11 cellular contexts compared by ENCODE assay signal in the genomic region with DNA sequence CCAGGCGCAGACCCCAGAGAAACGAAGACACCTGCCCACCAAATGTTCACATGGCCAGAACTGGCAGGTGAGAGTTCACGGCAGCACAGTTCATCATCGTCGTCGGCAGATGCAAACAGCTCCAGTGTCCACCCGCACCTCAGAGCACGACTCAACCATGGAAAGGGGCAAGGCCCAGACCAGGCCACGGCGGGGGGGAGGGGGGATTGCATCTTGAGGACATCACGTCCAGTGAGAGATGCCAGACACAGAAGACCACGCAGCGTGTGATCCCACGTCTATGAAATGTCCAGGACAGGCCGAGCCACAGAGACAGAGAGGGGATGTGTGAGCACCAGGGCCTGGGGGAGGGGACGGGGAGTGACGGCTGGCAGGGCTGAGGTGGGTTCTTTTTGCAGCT. TPM values are rescaled to one million over a fixed set of nuclear protein-coding genes. Genes with fewer than 3 reads are reported as not detected.
DNase-seq lines count a peak whose midpoint lies in the region; ATAC-seq and TF ChIP-seq lines count a peak whose summit lies in the region.
"Had no signal": no experiment of that assay in that cellular context is flagged by ENCODE, and none has a peak within 500 bp of the region (broad histone marks: within the 10 kb centered on the region; RNA-seq: fewer than 3 reads in every experiment).

No MANE protein-coding gene starts in this region.

- TF ChIP-seq CTCF in GM23338 (conservative IDR thresholded peaks at IDR 0.05; ENCODE audit: low read depth in 2 of 2): no peak

- ATAC-seq in GM23338: no peak

- no peak overlapping the region for H3K18ac ChIP-seq in trophoblast cell (ENCODE audit: low read length)

- no peak overlapping the region for H2AFZ ChIP-seq in trophoblast cell (ENCODE audit: insufficient read depth, low read length, poor library complexity)
- no peak overlapping the region for H2AFZ ChIP-seq in GM23338

- H3K79me1 ChIP-seq in trophoblast cell (ENCODE audit: low read length): no peaks in the 10 kb centered on the region

- H3K4me1 ChIP-seq in trophoblast cell (ENCODE audit: control insufficient read depth in 1 of 2, insufficient read depth in 2 of 2, low read length in 2 of 2): no peaks in the 10 kb centered on the region
- no peaks in the 10 kb centered on the region; the same call in 1 of the 2 replicates for H3K4me1 ChIP-seq in GM23338 (ENCODE audit: insufficient read depth)

- no peak overlapping the region for H2BK120ac ChIP-seq in trophoblast cell (ENCODE audit: insufficient read depth, low read length, poor library complexity)

- peaks cover 2% of the 10 kb centered on the region for H3K9me3 ChIP-seq in trophoblast cell (ENCODE audit: insufficient read depth, low read depth, low read length)

- H3K9me3 Mint-ChIP-seq in activated naive CD4-positive, alpha-beta T cell treated with anti-CD3 and anti-CD28 coated beads for 36 hours: no peaks in the 10 kb centered on the region
- H3K9me3 Mint-ChIP-seq in activated naive CD4-positive, alpha-beta T cell treated with anti-CD3 and anti-CD28 coated beads, Interleukin-2, amount 10 ng/mL, durations not matched to agents 7 days and 5 days: no peaks in the 10 kb centered on the region
- no peaks in the 10 kb centered on the region for H3K9me3 Mint-ChIP-seq in GM23338
- H3K9me3 Mint-ChIP-seq: type B pancreatic cell had no signal

- H4K91ac ChIP-seq in trophoblast cell (ENCODE audit: low read depth, low read length): no peak overlapping the region

- H3K9me2 ChIP-seq in GM23338 (ENCODE audit: insufficient read depth): no peaks in the 10 kb centered on the region

- no peak overlapping the region for H2BK12ac ChIP-seq in trophoblast cell (ENCODE audit: low read length)

- H3K4me1 Mint-ChIP-seq in activated naive CD4-positive, alpha-beta T cell treated with anti-CD3 and anti-CD28 coated beads for 36 hours (ENCODE audit: low read depth): peaks cover 47% of the 10 kb centered on the region
- peaks cover 30% of the 10 kb centered on the region for H3K4me1 Mint-ChIP-seq in activated naive CD4-positive, alpha-beta T cell treated with anti-CD3 and anti-CD28 coated beads, Interleukin-2, amount 10 ng/mL, durations not matched to agents 7 days and 5 days
- H3K4me1 Mint-ChIP-seq in GM23338: peaks cover 3% of the 10 kb centered on the region; the same call in 2 of the 3 replicates

- H3K27ac ChIP-seq in trophoblast cell (ENCODE audit: low read depth, low read length) (no peak overlapping the region), GM23338 (ENCODE audit: low read depth) (no peak overlapping the region)
- H3K27ac ChIP-seq: KMS-11, skin epidermis had no signal

- H4K20me1 ChIP-seq in GM23338 (replicated peaks; ENCODE audit: insufficient read depth): peaks cover 38% of the 10 kb centered on the region

- H3K9ac ChIP-seq in trophoblast cell (ENCODE audit: low read length): no peak overlapping the region
- H3K9ac ChIP-seq: KMS-11 had no signal

- peak overlapping the region; percentile 57 for H3K4ac ChIP-seq in trophoblast cell (ENCODE audit: low read depth, low read length)

- no peak overlapping the region for H2BK5ac ChIP-seq in trophoblast cell (ENCODE audit: low read depth, low read length, poor library complexity)

- H3K14ac ChIP-seq in trophoblast cell (ENCODE audit: low read length): no peak overlapping the region

- H3F3A ChIP-seq in GM23338 (replicated peaks; ENCODE audit: low read depth): peaks cover 3% of the 10 kb centered on the region; the same call in 1 of the 2 replicates

- no peak overlapping the region for H4K12ac ChIP-seq in trophoblast cell (ENCODE audit: low read depth, low read length)

- no peaks in the 10 kb centered on the region for H3K27me3 Mint-ChIP-seq in activated naive CD4-positive, alpha-beta T cell treated with anti-CD3 and anti-CD28 coated beads for 36 hours (ENCODE audit: low read depth)
- H3K27me3 Mint-ChIP-seq in activated naive CD4-positive, alpha-beta T cell treated with anti-CD3 and anti-CD28 coated beads, Interleukin-2, amount 10 ng/mL, durations not matched to agents 7 days and 5 days: no peaks in the 10 kb centered on the region
- peaks cover 7% of the 10 kb centered on the region for H3K27me3 Mint-ChIP-seq in GM23338 (ENCODE audit: insufficient read depth, low read depth, poor library complexity)
- H3K27me3 Mint-ChIP-seq: type B pancreatic cell had no signal

- H3K36me3 ChIP-seq in trophoblast cell (ENCODE audit: control insufficient read depth in 1 of 2, insufficient read depth in 2 of 2, low read length in 2 of 2): peaks cover 69 to 79% of the 10 kb centered on the region in 2 experiments
- H3K36me3 ChIP-seq in GM23338 (ENCODE audit: insufficient read depth): no peaks in the 10 kb centered on the region

- no peak overlapping the region for H4K8ac ChIP-seq in trophoblast cell (ENCODE audit: low read depth, low read length)

- H3K79me2 ChIP-seq in trophoblast cell (ENCODE audit: control insufficient read depth, insufficient read depth, low read length, poor library complexity) (peaks cover 46% of the 10 kb centered on the region), GM23338 (replicated peaks; ENCODE audit: insufficient read depth) (peaks cover 86% of the 10 kb centered on the region)

- CTCF ChIA-PET in activated naive CD4-positive, alpha-beta T cell treated with anti-CD3 and anti-CD28 coated beads for 36 hours (lab: Charles Lee): interaction anchor here (0.6 kb wide), 1 partner anchor 26 kb away, joined by 6 read pairs; no protein-coding TSS in a partner anchor
- CTCF ChIA-PET in activated naive CD4-positive, alpha-beta T cell treated with anti-CD3 and anti-CD28 coated beads, Interleukin-2, amount 10 ng/mL, durations not matched to agents 7 days and 5 days (lab: Charles Lee): interaction anchor here (1.2 kb wide), 1 partner anchor 149 kb away, joined by 3 read pairs; a partner anchor contains a TSS

- intact Hi-C loops in activated naive CD4-positive, alpha-beta T cell treated with anti-CD3 and anti-CD28 coated beads for 36 hours (cut with micrococcal nuclease): no loop called here

- H3K27me3 ChIP-seq in trophoblast cell (ENCODE audit: insufficient read depth, low read length): no peaks in the 10 kb centered on the region
- H3K27me3 ChIP-seq in GM23338 (ENCODE audit: insufficient read depth): no peaks in the 10 kb centered on the region

- H3K23ac ChIP-seq in trophoblast cell (ENCODE audit: low read length): no peak overlapping the region

- H3K36me3 Mint-ChIP-seq in activated naive CD4-positive, alpha-beta T cell treated with anti-CD3 and anti-CD28 coated beads for 36 hours (ENCODE audit: low read depth): peaks cover 29% of the 10 kb centered on the region
- peaks cover 26% of the 10 kb centered on the region for H3K36me3 Mint-ChIP-seq in activated naive CD4-positive, alpha-beta T cell treated with anti-CD3 and anti-CD28 coated beads, Interleukin-2, amount 10 ng/mL, durations not matched to agents 7 days and 5 days
- H3K36me3 Mint-ChIP-seq in GM23338 (ENCODE audit: low read depth): peaks cover 17% of the 10 kb centered on the region
- H3K36me3 Mint-ChIP-seq: type B pancreatic cell had no signal

- peak overlapping the region; percentile 59 for H3K27ac Mint-ChIP-seq in activated naive CD4-positive, alpha-beta T cell treated with anti-CD3 and anti-CD28 coated beads for 36 hours
- no peak overlapping the region for H3K27ac Mint-ChIP-seq in activated naive CD4-positive, alpha-beta T cell treated with anti-CD3 and anti-CD28 coated beads, Interleukin-2, amount 10 ng/mL, durations not matched to agents 7 days and 5 days
- no peak overlapping the region; the same call in 1 of the 2 replicates for H3K27ac Mint-ChIP-seq in GM23338

- no CpG with 5 or more reads among the region's 17 CpGs for WGBS in trophoblast cell (ENCODE audit: extremely low coverage, insufficient coverage, insufficient read length)

- H3K4me3 ChIP-seq in trophoblast cell (ENCODE audit: low read depth, low read length): no peak overlapping the region
- no peak overlapping the region for H3K4me3 ChIP-seq in GM23338
- H3K4me3 ChIP-seq: skin epidermis had no signal

- no peak overlapping the region for H2AK5ac ChIP-seq in trophoblast cell (ENCODE audit: low read length)

- H3K4me3 Mint-ChIP-seq in activated naive CD4-positive, alpha-beta T cell treated with anti-CD3 and anti-CD28 coated beads for 36 hours: no peak overlapping the region
- no peak overlapping the region for H3K4me3 Mint-ChIP-seq in activated naive CD4-positive, alpha-beta T cell treated with anti-CD3 and anti-CD28 coated beads, Interleukin-2, amount 10 ng/mL, durations not matched to agents 7 days and 5 days
- H3K4me3 Mint-ChIP-seq in GM23338: no peak overlapping the region; the same call in 2 of the 3 replicates
- H3K4me3 Mint-ChIP-seq: type B pancreatic cell had no signal

- no peak overlapping the region for H3K4me2 ChIP-seq in trophoblast cell (ENCODE audit: low read length)
- no peak overlapping the region for H3K4me2 ChIP-seq in GM23338
- H3K4me2 ChIP-seq: KMS-11 had no signal

- no peak for DNase-seq in activated naive CD4-positive, alpha-beta T cell treated with anti-CD3 and anti-CD28 coated beads for 36 hours
- DNase-seq in activated naive CD4-positive, alpha-beta T cell treated with anti-CD3 and anti-CD28 coated beads, Interleukin-2, amount 10 ng/mL, durations not matched to agents 7 days and 5 days: no peak
- no peak for DNase-seq in trophoblast cell
- no peak for DNase-seq in GM23338 (ENCODE audit: low spot score)
- DNase-seq: NCI-H2029, SIG-M5 had no signal

RNA-seq across cellular contexts. Expression of a gene that starts 7.3 kb away (rescaled TPM):
- 100 to 1,000 TPM in 1 of 2 experiments, 10 to 100 TPM in 1; 99.5 to 108 TPM for total RNA-seq in activated naive CD4-positive, alpha-beta T cell treated with anti-CD3 and anti-CD28 coated beads for 36 hours
- 70.7 and 73.5 TPM in 2 replicates for polyA plus RNA-seq in trophoblast cell (2013)
- total RNA-seq in GM23338 (2014; rRNA removed; shearing (Covaris generic)): 80.5 and 112 TPM in 2 replicates
- polyA plus RNA-seq in GM23338 (2016; fragmentation: Nextera tagmentation; extraction: Ambion mirVana): 91.7 and 95.7 TPM in 2 replicates

RNA-seq across cellular contexts. Expression of a gene that starts 16.0 kb away (rescaled TPM):
- not detected for total RNA-seq in activated naive CD4-positive, alpha-beta T cell treated with anti-CD3 and anti-CD28 coated beads for 36 hours
- 0.47 and 0.48 TPM in 2 replicates for polyA plus RNA-seq in trophoblast cell (2013)
- total RNA-seq in GM23338 (2014; rRNA removed; shearing (Covaris generic)): 0.31 and 2.8 TPM in 2 replicates
- 1.0 and 1.1 TPM in 2 replicates for polyA plus RNA-seq in GM23338 (2016; fragmentation: Nextera tagmentation; extraction: Ambion mirVana)

RNA-seq across cellular contexts. Expression of a gene that starts 20.5 kb away (rescaled TPM):
- 1 to 10 TPM; 9.3 to 9.8 TPM for total RNA-seq in activated naive CD4-positive, alpha-beta T cell treated with anti-CD3 and anti-CD28 coated beads for 36 hours
- 15.0 and 16.0 TPM in 2 replicates for polyA plus RNA-seq in trophoblast cell (2013)
- 10.1 and 12.5 TPM in 2 replicates for total RNA-seq in GM23338 (2014; rRNA removed; shearing (Covaris generic))
- 2.9 and 3.1 TPM in 2 replicates for polyA plus RNA-seq in GM23338 (2016; fragmentation: Nextera tagmentation; extraction: Ambion mirVana)

RNA-seq across cellular contexts. Expression of a gene that starts 22.4 kb away (rescaled TPM):
- total RNA-seq in activated naive CD4-positive, alpha-beta T cell treated with anti-CD3 and anti-CD28 coated beads for 36 hours: 10 to 100 TPM; 63.8 to 65.6 TPM
- 35.6 and 40.7 TPM in 2 replicates for polyA plus RNA-seq in trophoblast cell (2013)
- total RNA-seq in GM23338 (2014; rRNA removed; shearing (Covaris generic)): 120 and 148 TPM in 2 replicates
- polyA plus RNA-seq in GM23338 (2016; fragmentation: Nextera tagmentation; extraction: Ambion mirVana): 98.0 and 125 TPM in 2 replicates

RNA-seq across cellular contexts. Expression of a gene that starts 39.6 kb away (rescaled TPM):
- not detected for total RNA-seq in activated naive CD4-positive, alpha-beta T cell treated with anti-CD3 and anti-CD28 coated beads for 36 hours
- 0.04 TPM in 1 of 2 replicates, not detected in the other for polyA plus RNA-seq in trophoblast cell (2013)
- not detected in 2 replicates for total RNA-seq in GM23338 (2014; rRNA removed; shearing (Covaris generic))
- 0.21 and 0.34 TPM in 2 replicates for polyA plus RNA-seq in GM23338 (2016; fragmentation: Nextera tagmentation; extraction: Ambion mirVana)
- total RNA-seq: A673 had no signal
- polyA plus RNA-seq: neural cell had no signal
